In the genomic region with DNA sequence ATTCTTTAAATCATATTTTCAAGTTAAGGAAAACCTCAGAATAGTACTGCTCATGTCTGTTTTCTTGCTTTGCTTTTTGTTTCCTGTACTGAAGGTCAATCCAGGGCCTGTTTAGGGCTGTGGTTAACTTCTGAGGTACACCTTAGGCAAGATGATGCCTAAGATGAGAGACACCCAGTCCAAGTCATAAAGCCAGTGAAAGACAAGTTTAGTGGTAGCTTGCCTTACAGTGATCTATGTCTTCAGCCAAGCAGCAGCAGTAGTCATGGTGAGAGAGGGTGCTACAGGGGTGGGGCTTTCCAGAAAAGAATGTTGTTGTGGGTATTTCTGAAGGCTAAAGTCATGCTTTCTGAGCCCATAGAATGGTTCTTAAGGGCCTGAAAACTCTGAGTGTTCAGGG, we compare ENCODE assay signal across 11 cellular contexts.
DNase-seq lines count a peak whose midpoint lies in the region; ATAC-seq, FAIRE-seq and TF ChIP-seq lines count a peak whose summit lies in the region.
"Had no signal": no experiment of that assay in that cellular context is flagged by ENCODE, and none has a peak within 500 bp of the region (broad histone marks: within the 10 kb centered on the region; RNA-seq: fewer than 3 reads in every experiment).

No MANE protein-coding gene starts in this region.

- no peak overlapping the region for H3K4me2 ChIP-seq in GM23338

- no peak for TF ChIP-seq POLR2A in GM12892 (IDR thresholded peaks at IDR 0.05; ENCODE audit: low read depth, low read length)

- H3K4me1 Mint-ChIP-seq in GM23338 = peaks cover 8% of the 10 kb centered on the region; the same call in 2 of the 3 replicates

- DNase-seq in GM12892 (ENCODE audit: insufficient read length) (no peak), GM23338 (ENCODE audit: low spot score) (no peak), brain microvascular endothelial cell (no peak), occipital lobe (lab: John Stamatoyannopoulos, UW) (no peak), pons (ENCODE audit: low spot score) (no peak)
- no peak for DNase-seq in activated naive CD4-positive, alpha-beta T cell treated with anti-CD3 and anti-CD28 coated beads, Interleukin-2, amount 50 U/mL, for 72 hours (ENCODE audit: low spot score in 2 of 2)
- DNase-seq: H7, MG63, nucleus accumbens had no signal

- no peaks in the 10 kb centered on the region for H3K79me2 ChIP-seq in GM23338 (replicated peaks; ENCODE audit: insufficient read depth)

- no peaks in the 10 kb centered on the region for H3K9me2 ChIP-seq in GM23338 (ENCODE audit: insufficient read depth)

- H3K27me3 ChIP-seq in GM23338 (ENCODE audit: insufficient read depth) = no peaks in the 10 kb centered on the region
- no peaks in the 10 kb centered on the region for H3K27me3 ChIP-seq in brain microvascular endothelial cell (replicated peaks)
- H3K27me3 ChIP-seq: MG63 had no signal

- peaks cover 0 to 4% of the 10 kb centered on the region in 2 donors for H3K9me3 Mint-ChIP-seq in activated naive CD4-positive, alpha-beta T cell treated with anti-CD3 and anti-CD28 coated beads, Interleukin-2, amount 50 U/mL, for 72 hours
- no peaks in the 10 kb centered on the region for H3K9me3 Mint-ChIP-seq in GM23338

- peak; percentile 86 for FAIRE-seq in GM12892 (lab: Jason Lieb, UNC)

- H2AFZ ChIP-seq in GM23338 = no peak overlapping the region

- H3K27ac ChIP-seq in GM23338 (ENCODE audit: low read depth) (no peak overlapping the region), brain microvascular endothelial cell (no peak overlapping the region)

- no peak overlapping the region for H3K4me3 Mint-ChIP-seq in GM23338

- H3K27ac Mint-ChIP-seq in activated naive CD4-positive, alpha-beta T cell treated with anti-CD3 and anti-CD28 coated beads, Interleukin-2, amount 50 U/mL, for 72 hours = no peak overlapping the region
- H3K27ac Mint-ChIP-seq in GM23338 = no peak overlapping the region

- H3K4me3 ChIP-seq in GM23338 (no peak overlapping the region), brain microvascular endothelial cell (ENCODE audit: low read depth, low read length) (no peak overlapping the region)
- H3K4me3 ChIP-seq: MG63 had no signal

- H3F3A ChIP-seq in GM23338 (replicated peaks; ENCODE audit: low read depth) = no peaks in the 10 kb centered on the region

- peaks cover 2% of the 10 kb centered on the region for H3K27me3 Mint-ChIP-seq in GM23338 (ENCODE audit: insufficient read depth, low read depth, poor library complexity)

- in situ Hi-C loops in brain microvascular endothelial cell (cut with HindIII; ENCODE audit: low pct_ligation_motif_present, low sequenced_read_pairs) = no loop called here

- H3K36me3 ChIP-seq in GM23338 (ENCODE audit: insufficient read depth) (no peaks in the 10 kb centered on the region), brain microvascular endothelial cell (replicated peaks) (no peaks in the 10 kb centered on the region)
- H3K36me3 ChIP-seq: MG63 had no signal

- no peaks in the 10 kb centered on the region for H3K4me1 ChIP-seq in GM23338 (ENCODE audit: insufficient read depth)

- no peak for TF ChIP-seq CTCF in GM23338 (conservative IDR thresholded peaks at IDR 0.05; ENCODE audit: low read depth in 2 of 2)
- no peak for TF ChIP-seq CTCF in brain microvascular endothelial cell (IDR thresholded peaks at IDR 0.05; ENCODE audit: low read depth, low read length, missing control alignments)

- ATAC-seq in GM19395 (IDR thresholded peaks at IDR 0.05; ENCODE audit: unreplicated experiment) (peak; percentile 80), HG03139 (IDR thresholded peaks at IDR 0.05; ENCODE audit: unreplicated experiment) (peak; percentile 61), GM23338 (no peak)
- ATAC-seq in activated naive CD4-positive, alpha-beta T cell treated with anti-CD3 and anti-CD28 coated beads, Interleukin-2, amount 50 U/mL, for 72 hours = peak; percentile 85 to 95

- no peaks in the 10 kb centered on the region for H3K36me3 Mint-ChIP-seq in activated naive CD4-positive, alpha-beta T cell treated with anti-CD3 and anti-CD28 coated beads, Interleukin-2, amount 50 U/mL, for 72 hours
- H3K36me3 Mint-ChIP-seq in GM23338 (ENCODE audit: low read depth) = no peaks in the 10 kb centered on the region

- no peaks in the 10 kb centered on the region for H4K20me1 ChIP-seq in GM23338 (replicated peaks; ENCODE audit: insufficient read depth)

TF ChIP-seq in GM23338, 12 proteins besides CTCF, POLR2A, EP300 and RAD21:
- TF ChIP-seq, protein P1, sequence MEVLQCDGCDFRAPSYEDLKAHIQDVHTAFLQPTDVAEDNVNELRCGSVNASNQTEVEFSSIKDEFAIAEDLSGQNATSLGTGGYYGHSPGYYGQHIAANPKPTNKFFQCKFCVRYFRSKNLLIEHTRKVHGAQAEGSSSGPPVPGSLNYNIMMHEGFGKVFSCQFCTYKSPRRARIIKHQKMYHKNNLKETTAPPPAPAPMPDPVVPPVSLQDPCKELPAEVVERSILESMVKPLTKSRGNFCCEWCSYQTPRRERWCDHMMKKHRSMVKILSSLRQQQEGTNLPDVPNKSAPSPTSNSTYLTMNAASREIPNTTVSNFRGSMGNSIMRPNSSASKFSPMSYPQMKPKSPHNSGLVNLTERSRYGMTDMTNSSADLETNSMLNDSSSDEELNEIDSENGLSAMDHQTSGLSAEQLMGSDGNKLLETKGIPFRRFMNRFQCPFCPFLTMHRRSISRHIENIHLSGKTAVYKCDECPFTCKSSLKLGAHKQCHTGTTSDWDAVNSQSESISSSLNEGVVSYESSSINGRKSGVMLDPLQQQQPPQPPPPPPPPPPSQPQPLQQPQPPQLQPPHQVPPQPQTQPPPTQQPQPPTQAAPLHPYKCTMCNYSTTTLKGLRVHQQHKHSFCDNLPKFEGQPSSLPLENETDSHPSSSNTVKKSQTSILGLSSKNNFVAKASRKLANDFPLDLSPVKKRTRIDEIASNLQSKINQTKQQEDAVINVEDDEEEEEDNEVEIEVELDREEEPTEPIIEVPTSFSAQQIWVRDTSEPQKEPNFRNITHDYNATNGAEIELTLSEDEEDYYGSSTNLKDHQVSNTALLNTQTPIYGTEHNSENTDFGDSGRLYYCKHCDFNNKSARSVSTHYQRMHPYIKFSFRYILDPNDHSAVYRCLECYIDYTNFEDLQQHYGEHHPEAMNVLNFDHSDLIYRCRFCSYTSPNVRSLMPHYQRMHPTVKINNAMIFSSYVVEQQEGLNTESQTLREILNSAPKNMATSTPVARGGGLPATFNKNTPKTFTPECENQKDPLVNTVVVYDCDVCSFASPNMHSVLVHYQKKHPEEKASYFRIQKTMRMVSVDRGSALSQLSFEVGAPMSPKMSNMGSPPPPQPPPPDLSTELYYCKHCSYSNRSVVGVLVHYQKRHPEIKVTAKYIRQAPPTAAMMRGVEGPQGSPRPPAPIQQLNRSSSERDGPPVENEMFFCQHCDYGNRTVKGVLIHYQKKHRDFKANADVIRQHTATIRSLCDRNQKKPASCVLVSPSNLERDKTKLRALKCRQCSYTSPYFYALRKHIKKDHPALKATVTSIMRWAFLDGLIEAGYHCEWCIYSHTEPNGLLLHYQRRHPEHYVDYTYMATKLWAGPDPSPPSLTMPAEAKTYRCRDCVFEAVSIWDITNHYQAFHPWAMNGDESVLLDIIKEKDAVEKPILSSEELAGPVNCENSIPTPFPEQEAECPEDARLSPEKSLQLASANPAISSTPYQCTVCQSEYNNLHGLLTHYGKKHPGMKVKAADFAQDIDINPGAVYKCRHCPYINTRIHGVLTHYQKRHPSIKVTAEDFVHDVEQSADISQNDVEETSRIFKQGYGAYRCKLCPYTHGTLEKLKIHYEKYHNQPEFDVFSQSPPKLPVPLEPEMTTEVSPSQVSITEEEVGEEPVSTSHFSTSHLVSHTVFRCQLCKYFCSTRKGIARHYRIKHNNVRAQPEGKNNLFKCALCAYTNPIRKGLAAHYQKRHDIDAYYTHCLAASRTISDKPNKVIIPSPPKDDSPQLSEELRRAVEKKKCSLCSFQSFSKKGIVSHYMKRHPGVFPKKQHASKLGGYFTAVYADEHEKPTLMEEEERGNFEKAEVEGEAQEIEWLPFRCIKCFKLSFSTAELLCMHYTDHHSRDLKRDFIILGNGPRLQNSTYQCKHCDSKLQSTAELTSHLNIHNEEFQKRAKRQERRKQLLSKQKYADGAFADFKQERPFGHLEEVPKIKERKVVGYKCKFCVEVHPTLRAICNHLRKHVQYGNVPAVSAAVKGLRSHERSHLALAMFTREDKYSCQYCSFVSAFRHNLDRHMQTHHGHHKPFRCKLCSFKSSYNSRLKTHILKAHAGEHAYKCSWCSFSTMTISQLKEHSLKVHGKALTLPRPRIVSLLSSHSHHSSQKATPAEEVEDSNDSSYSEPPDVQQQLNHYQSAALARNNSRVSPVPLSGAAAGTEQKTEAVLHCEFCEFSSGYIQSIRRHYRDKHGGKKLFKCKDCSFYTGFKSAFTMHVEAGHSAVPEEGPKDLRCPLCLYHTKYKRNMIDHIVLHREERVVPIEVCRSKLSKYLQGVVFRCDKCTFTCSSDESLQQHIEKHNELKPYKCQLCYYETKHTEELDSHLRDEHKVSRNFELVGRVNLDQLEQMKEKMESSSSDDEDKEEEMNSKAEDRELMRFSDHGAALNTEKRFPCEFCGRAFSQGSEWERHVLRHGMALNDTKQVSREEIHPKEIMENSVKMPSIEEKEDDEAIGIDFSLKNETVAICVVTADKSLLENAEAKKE (CRISPR knock-in tag; IDR thresholded peaks at IDR 0.05) = no peak
- TF ChIP-seq EZH2 (IDR thresholded peaks at IDR 0.05; ENCODE audit: low read depth, unreplicated experiment) (no peak), POLR2AphosphoS5 (IDR thresholded peaks at IDR 0.05; ENCODE audit: low read depth) (no peak), ZNF114 (CRISPR knock-in tag; IDR thresholded peaks at IDR 0.05) (no peak), ZNF331 (CRISPR knock-in tag; IDR thresholded peaks at IDR 0.05; ENCODE audit: low read depth) (no peak)
- TF ChIP-seq, protein P2, sequence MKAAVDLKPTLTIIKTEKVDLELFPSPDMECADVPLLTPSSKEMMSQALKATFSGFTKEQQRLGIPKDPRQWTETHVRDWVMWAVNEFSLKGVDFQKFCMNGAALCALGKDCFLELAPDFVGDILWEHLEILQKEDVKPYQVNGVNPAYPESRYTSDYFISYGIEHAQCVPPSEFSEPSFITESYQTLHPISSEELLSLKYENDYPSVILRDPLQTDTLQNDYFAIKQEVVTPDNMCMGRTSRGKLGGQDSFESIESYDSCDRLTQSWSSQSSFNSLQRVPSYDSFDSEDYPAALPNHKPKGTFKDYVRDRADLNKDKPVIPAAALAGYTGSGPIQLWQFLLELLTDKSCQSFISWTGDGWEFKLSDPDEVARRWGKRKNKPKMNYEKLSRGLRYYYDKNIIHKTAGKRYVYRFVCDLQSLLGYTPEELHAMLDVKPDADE (IDR thresholded peaks at IDR 0.05) = no peak
TF ChIP-seq in GM23338: peak in this region for 0.
